ENCODE assay signal across 8 cellular contexts in the genomic region with DNA sequence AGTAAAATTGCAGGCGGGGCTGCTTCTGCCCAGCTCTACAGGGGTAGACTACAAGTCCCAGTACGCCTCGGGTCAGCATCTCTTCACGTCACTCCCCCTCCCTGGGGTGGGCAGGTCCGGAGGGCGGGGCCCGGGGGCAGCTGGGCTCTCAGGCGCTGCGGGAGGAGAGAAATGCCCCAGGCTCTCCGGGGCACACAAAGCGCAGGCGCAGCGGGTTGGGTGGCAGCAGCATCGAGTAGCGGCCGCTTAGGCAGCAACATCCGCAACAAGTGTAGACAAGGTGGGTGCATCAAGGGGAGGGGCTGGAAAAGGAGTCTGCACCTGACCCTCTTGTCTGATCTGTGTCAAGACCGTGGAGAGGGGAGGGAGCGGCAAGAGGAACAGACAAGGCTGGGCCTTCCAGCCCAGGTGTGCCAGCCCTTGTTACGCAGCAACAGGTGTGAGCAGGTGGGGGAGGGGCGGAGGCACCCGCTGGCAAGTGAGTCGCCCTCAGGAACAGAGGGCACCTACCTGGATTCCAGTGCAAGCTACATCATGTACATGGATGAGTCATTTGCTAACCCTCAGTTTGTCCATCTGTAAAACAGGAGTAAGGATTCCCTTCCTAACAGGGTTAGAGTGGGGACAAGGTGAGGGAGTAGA. TPM values are rescaled to one million over a fixed set of nuclear protein-coding genes. Genes with fewer than 3 reads are reported as not detected.
DNase-seq lines count a peak whose midpoint lies in the region; ATAC-seq and TF ChIP-seq lines count a peak whose summit lies in the region.

No MANE protein-coding gene starts in this region.

- POLR2A ChIA-PET in AG04449 (lab: Yijun Ruan, JAX): no interaction called here

- H3K4me3 ChIP-seq in AG04449 (ENCODE audit: low read depth, low read length) (peak overlapping the region; percentile 39), epithelial cell of esophagus (ENCODE audit: low read length) (no peak overlapping the region), mucosa of descending colon (no peak overlapping the region)

- CTCF ChIA-PET in AG04449 (lab: Yijun Ruan, JAX): interaction anchor here (0.5 to 8.3 kb wide), 6 partner anchors 14 to 297 kb away, joined by 3 to 100 read pairs (median 4); no protein-coding TSS in a partner anchor

- H3K36me3 ChIP-seq in mucosa of descending colon (ENCODE audit: low read depth): no peaks in the 10 kb centered on the region

- DNase-seq in AG04449 (ENCODE audit: low read depth, low spot score) (no peak), HS-27A (ENCODE audit: low read depth) (peak; percentile 27), NOMO-1 treated with dmso at 0.1 percent for 144 hours (lab: John Stamatoyannopoulos, UW; ENCODE audit: unreplicated experiment) (peak; percentile 57), activated T-cell treated with anti-CD3 and anti-CD28 coated beads for 4 hours (peak; percentile 86), epithelial cell of esophagus (ENCODE audit: low read depth) (peak; percentile 60), mucosa of descending colon (peak; percentile 93 to 95 (median 94))
- peak; percentile 91 for DNase-seq in stimulated activated CD8-positive, alpha-beta memory T cell treated with anti-CD3 and anti-CD28 coated beads, Interleukin-4, amount 100 ng/mL, for 24 hours (ENCODE audit: low read depth)

- ATAC-seq in GM19324 (IDR thresholded peaks at IDR 0.05; ENCODE audit: low FRiP score, unreplicated experiment) (peak; percentile 82), mucosa of descending colon (peak; percentile 97)

- H3K4me1 ChIP-seq in mucosa of descending colon (ENCODE audit: low read depth): no peaks in the 10 kb centered on the region

- TF ChIP-seq CTCF in AG04449 (IDR thresholded peaks at IDR 0.05; ENCODE audit: insufficient read depth, low read length, missing control alignments) (no peak), epithelial cell of esophagus (IDR thresholded peaks at IDR 0.05; ENCODE audit: insufficient read depth, low read depth, low read length, missing control alignments) (no peak), mucosa of descending colon (IDR thresholded peaks at IDR 0.05) (no peak)

- H3K9me3 ChIP-seq in mucosa of descending colon: no peaks in the 10 kb centered on the region

- intact Hi-C loops in mucosa of descending colon (cut with DNase I, micrococcal nuclease): no loop called here

RNA-seq across cellular contexts. Expression of a gene that starts 1.2 kb away (rescaled TPM):
- total RNA-seq in mucosa of descending colon: 10 to 100 TPM; 11.4 to 45.2 (median 19.7) TPM

RNA-seq across cellular contexts. Expression of a gene that starts 49.7 kb away (rescaled TPM):
- total RNA-seq in mucosa of descending colon: 10 to 100 TPM; 16.6 to 46.4 (median 19.9) TPM
